ENCODE assay signal across 13 cellular contexts in genomic region chr17:77581480-77581879, GRCh38.
A peak's percentile ranks its signal among the peaks of the same experiment; 100 is the strongest.
DNase-seq lines count a peak whose midpoint lies in the region; ATAC-seq and TF ChIP-seq lines count a peak whose summit lies in the region.
"Had no signal": no experiment of that assay in that cellular context is flagged by ENCODE, and none has a peak within 500 bp of the region (broad histone marks: within the 10 kb centered on the region; RNA-seq: fewer than 3 reads in every experiment).

No MANE protein-coding gene starts in this region.

- DNase-seq in Right ventricle myocardium superior (no peak), left ventricle myocardium inferior (no peak), amniotic epithelial cell (ENCODE audit: low read depth) (peak; percentile 49), heart right ventricle (no peak), aorta (peak in 1 of 2 donors; percentile 17), iPS-NIHi11 (ENCODE audit: low spot score) (no peak), NCI-H524 treated with DMSO at 0.1 percent for 48 hours (lab: John Stamatoyannopoulos, UW) (no peak), GM13977 (ENCODE audit: low spot score) (no peak)
- DNase-seq: activated CD4-positive, CD25-positive, alpha-beta regulatory T cell; activated T-cell treated with anti-CD3 and anti-CD28 coated beads, Interleukin-2, amount 50 U/mL, for 24 hours; NCI-H510A had no signal

- H3K36me3 ChIP-seq in left ventricle myocardium inferior (no peaks in the 10 kb centered on the region), heart right ventricle (no peaks in the 10 kb centered on the region), aorta (ENCODE audit: control insufficient read depth in 1 of 2, insufficient read depth in 2 of 2, low read length in 1 of 2) (no peaks in the 10 kb centered on the region)
- H3K36me3 ChIP-seq: cardiac muscle cell had no signal

- WGBS in heart right ventricle, 2 donors = 66 to 67% methylated on average over 2 of the region's 2 CpGs
- 47 to 48% methylated on average over 2 of the region's 2 CpGs for WGBS in aorta, 2 donors

- TF ChIP-seq CTCF in left ventricle myocardium inferior (IDR thresholded peaks at IDR 0.05; ENCODE audit: borderline replicate concordance) (no peak), heart right ventricle (IDR thresholded peaks at IDR 0.05) (no peak), GM13977 (IDR thresholded peaks at IDR 0.05; ENCODE audit: extremely low read depth, insufficient read depth, missing control alignments) (no peak)

- in situ Hi-C loops in GM13977 (cut with MboI; ENCODE audit: low pct_unique_long_range_greater_than_20kb, low sequenced_read_pairs, unreplicated experiment) = no loop called here

- intact Hi-C loops in Right ventricle myocardium superior (cut with DNase I) = no loop called here
- intact Hi-C loops in left ventricle myocardium inferior (cut with micrococcal nuclease) = no loop called here
- intact Hi-C loops in heart right ventricle (cut with DNase I) = no loop called here
- intact Hi-C loops in aorta (cut with DNase I) = no loop called here

- H3K9me3 ChIP-seq in left ventricle myocardium inferior (replicated peaks) (peaks cover 9% of the 10 kb centered on the region), heart right ventricle (peaks cover 0 to 11% (median 0%) of the 10 kb centered on the region in 11 donors), aorta (ENCODE audit: control insufficient read depth, low read length) (no peaks in the 10 kb centered on the region)

- H3K27me3 ChIP-seq in left ventricle myocardium inferior (ENCODE audit: low read depth) = no peaks in the 10 kb centered on the region
- H3K27me3 ChIP-seq in heart right ventricle = no peaks in the 10 kb centered on the region
- H3K27me3 ChIP-seq in aorta (ENCODE audit: control insufficient read depth in 1 of 2, insufficient read depth in 2 of 2, low read length in 1 of 2) = no peaks in the 10 kb centered on the region
- H3K27me3 ChIP-seq: cardiac muscle cell had no signal

- no peak overlapping the region for H3K27ac ChIP-seq in left ventricle myocardium inferior (replicated peaks)
- H3K27ac ChIP-seq in heart right ventricle = no peak overlapping the region
- no peak overlapping the region for H3K27ac ChIP-seq in aorta (ENCODE audit: low read depth in 1 of 2, low read length in 2 of 2)
- H3K27ac ChIP-seq: cardiac muscle cell, HL-60 had no signal

- H3K4me3 ChIP-seq in left ventricle myocardium inferior (no peak overlapping the region), heart right ventricle (no peak overlapping the region), aorta (ENCODE audit: low read length in 2 of 2) (no peak overlapping the region)
- H3K4me3 ChIP-seq: cardiac muscle cell had no signal

- H3K4me1 ChIP-seq in left ventricle myocardium inferior = peaks cover 3% of the 10 kb centered on the region
- peaks cover 0 to 13% (median 0%) of the 10 kb centered on the region in 9 donors for H3K4me1 ChIP-seq in heart right ventricle
- no peaks in the 10 kb centered on the region for H3K4me1 ChIP-seq in aorta (ENCODE audit: control insufficient read depth in 1 of 2, insufficient read depth in 2 of 2, low read length in 2 of 2)

- ATAC-seq in Right ventricle myocardium superior (ENCODE audit: poor library complexity) (peak; percentile 36), heart right ventricle (peak in 6 of 8 donors; percentile 58 to 91 (median 72)), aorta (ENCODE audit: low FRiP score) (peak; percentile 77)
